14 cellular contexts compared by ENCODE assay signal in the genomic region with DNA sequence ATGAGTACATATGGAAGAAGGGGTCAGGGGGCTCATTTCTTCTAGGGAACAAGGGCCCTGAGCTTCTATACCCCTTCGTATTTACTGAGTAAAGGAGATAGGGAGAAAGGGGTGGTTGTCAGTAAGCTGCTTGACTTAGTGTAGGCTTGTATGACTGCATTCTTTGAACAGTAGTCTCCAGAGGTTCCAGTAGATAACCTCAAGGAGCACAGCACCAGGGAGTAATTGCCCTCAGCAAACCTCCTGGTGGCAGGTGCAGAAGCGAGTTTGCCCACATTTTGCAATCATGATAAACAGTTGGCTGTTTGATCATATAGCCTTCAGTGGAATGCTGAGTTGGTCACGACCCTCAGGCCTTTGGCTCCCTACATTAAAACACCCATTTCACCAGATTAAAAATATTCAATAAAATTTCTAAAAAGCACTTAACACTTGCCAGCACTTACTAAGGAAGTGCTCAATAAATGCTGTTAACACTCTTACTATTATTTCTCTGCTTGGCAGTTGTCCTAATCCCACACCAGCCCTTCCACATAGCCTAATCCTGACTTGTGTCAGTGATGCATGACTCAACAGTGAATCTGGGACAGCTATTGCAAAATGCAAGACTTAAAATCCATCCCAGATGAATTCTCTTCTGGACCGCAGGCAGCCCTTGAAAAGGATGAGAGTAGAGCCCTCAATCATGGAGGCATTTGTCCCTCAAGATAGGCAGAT. TPM values are rescaled to one million over a fixed set of nuclear protein-coding genes. Genes with fewer than 3 reads are reported as not detected.
DNase-seq lines count a peak whose midpoint lies in the region; ATAC-seq and TF ChIP-seq lines count a peak whose summit lies in the region.
"Had no signal": no experiment of that assay in that cellular context is flagged by ENCODE, and none has a peak within 500 bp of the region (broad histone marks: within the 10 kb centered on the region; RNA-seq: fewer than 3 reads in every experiment).

No MANE protein-coding gene starts in this region.

- H3K9me3 Mint-ChIP-seq in activated CD8-positive, alpha-beta memory T cell treated with anti-CD3 and anti-CD28 coated beads, Interleukin-2, amount 10 ng/mL, durations not matched to agents 7 days and 5 days (ENCODE audit: low read depth) = no peaks in the 10 kb centered on the region
- H3K9me3 Mint-ChIP-seq: mesothelial cell of epicardium had no signal

- TF ChIP-seq CTCF in esophagus squamous epithelium (IDR thresholded peaks at IDR 0.05) (no peak), GM10266 (IDR thresholded peaks at IDR 0.05; ENCODE audit: control insufficient read depth, insufficient read depth, low read depth, missing control alignments) (no peak)

- CTCF ChIA-PET in activated CD8-positive, alpha-beta memory T cell treated with anti-CD3 and anti-CD28 coated beads, Interleukin-2, amount 10 ng/mL, durations not matched to agents 7 days and 5 days (lab: Charles Lee) = interaction anchor here (0.7 kb wide), 1 partner anchor 142 kb away, joined by 3 read pairs; no protein-coding TSS in a partner anchor

- DNase-seq in EH (ENCODE audit: low read depth) (peak; percentile 92), NCI-H226 (peak; percentile 61), esophagus squamous epithelium (lab: John Stamatoyannopoulos, UW) (no peak), renal cortical epithelial cell (ENCODE audit: low read depth) (peak; percentile 54), GM10266 (ENCODE audit: extremely low spot score) (no peak), NCI-H1092 treated with DMSO at 0.1 percent for 48 hours (lab: John Stamatoyannopoulos, UW) (no peak)
- DNase-seq in activated CD8-positive, alpha-beta memory T cell treated with anti-CD3 and anti-CD28 coated beads, Interleukin-2, amount 10 ng/mL, durations not matched to agents 7 days and 5 days = no peak
- DNase-seq: activated CD4-positive, alpha-beta T cell treated with anti-CD3 and anti-CD28 coated beads for 4 hours; cortex of kidney; SJCRH30 had no signal

- no peak for TF ChIP-seq POLR2A in esophagus squamous epithelium (IDR thresholded peaks at IDR 0.05)

- H3K27ac ChIP-seq in esophagus squamous epithelium = peak overlapping the region in 3 of 4 donors; percentile 50 to 82 (median 76)
- H3K27ac ChIP-seq: SJCRH30 had no signal

- peaks cover 12% of the 10 kb centered on the region for H3K36me3 Mint-ChIP-seq in activated CD8-positive, alpha-beta memory T cell treated with anti-CD3 and anti-CD28 coated beads, Interleukin-2, amount 10 ng/mL, durations not matched to agents 7 days and 5 days

- ATAC-seq in activated CD8-positive, alpha-beta memory T cell treated with anti-CD3 and anti-CD28 coated beads, Interleukin-2, amount 10 ng/mL, durations not matched to agents 7 days and 5 days = no peak
- ATAC-seq in GM21526 (IDR thresholded peaks at IDR 0.05; ENCODE audit: low FRiP score, unreplicated experiment) = no peak
- ATAC-seq: K562 had no signal

- no peaks in the 10 kb centered on the region for H3K27me3 ChIP-seq in esophagus squamous epithelium
- H3K27me3 ChIP-seq: SJCRH30, uterus had no signal

- no peaks in the 10 kb centered on the region for H3K27me3 Mint-ChIP-seq in activated CD8-positive, alpha-beta memory T cell treated with anti-CD3 and anti-CD28 coated beads, Interleukin-2, amount 10 ng/mL, durations not matched to agents 7 days and 5 days

- 19 to 35% methylated on average over 4 of the region's 4 CpGs for WGBS in esophagus squamous epithelium, 2 donors

- no peak overlapping the region for H3K27ac Mint-ChIP-seq in activated CD8-positive, alpha-beta memory T cell treated with anti-CD3 and anti-CD28 coated beads, Interleukin-2, amount 10 ng/mL, durations not matched to agents 7 days and 5 days
- H3K27ac Mint-ChIP-seq: mesothelial cell of epicardium had no signal

- H3K4me3 Mint-ChIP-seq in activated CD8-positive, alpha-beta memory T cell treated with anti-CD3 and anti-CD28 coated beads, Interleukin-2, amount 10 ng/mL, durations not matched to agents 7 days and 5 days = no peak overlapping the region
- H3K4me3 Mint-ChIP-seq: mesothelial cell of epicardium had no signal

- H3K4me1 ChIP-seq in esophagus squamous epithelium = peaks cover 36 to 58% (median 41%) of the 10 kb centered on the region in 3 donors
- H3K4me1 ChIP-seq: SJCRH30, uterus had no signal

- peaks cover 28% of the 10 kb centered on the region for H3K4me1 Mint-ChIP-seq in activated CD8-positive, alpha-beta memory T cell treated with anti-CD3 and anti-CD28 coated beads, Interleukin-2, amount 10 ng/mL, durations not matched to agents 7 days and 5 days

- intact Hi-C loops in esophagus squamous epithelium (cut with DNase I) = loop anchor here (5.0 kb wide), 1 partner anchor 47 kb away; no protein-coding TSS in a partner anchor

- no peaks in the 10 kb centered on the region for H3K9me3 ChIP-seq in esophagus squamous epithelium
- H3K9me3 ChIP-seq: SJCRH30, uterus had no signal

- no peaks in the 10 kb centered on the region for H3K36me3 ChIP-seq in esophagus squamous epithelium
- H3K36me3 ChIP-seq: SJCRH30, uterus had no signal

- no peak overlapping the region for H3K4me3 ChIP-seq in esophagus squamous epithelium
- H3K4me3 ChIP-seq: K562, SJCRH30, uterus had no signal

RNA-seq across cellular contexts. Expression of gene DHRS4L2, which starts 3.7 kb away (rescaled TPM):
- 10 to 100 TPM in 3 of 4 donors, 1 to 10 TPM in 1; 9.4 to 35.6 (median 27.2) TPM for total RNA-seq in esophagus squamous epithelium
- 8.3 and 9.4 TPM in 2 replicates for total RNA-seq in renal cortical epithelial cell
- total RNA-seq in activated CD8-positive, alpha-beta memory T cell treated with anti-CD3 and anti-CD28 coated beads, Interleukin-2, amount 10 ng/mL, durations not matched to agents 7 days and 5 days = 10 to 100 TPM; 16.0 to 19.4 TPM

RNA-seq across cellular contexts. Expression of gene DHRS4, which starts 31.5 kb away (rescaled TPM):
- total RNA-seq in esophagus squamous epithelium = 10 to 100 TPM; 27.5 to 46.0 (median 38.0) TPM
- 31.3 and 34.6 TPM in 2 replicates for total RNA-seq in renal cortical epithelial cell
- 10 to 100 TPM; 15.5 to 20.7 TPM for total RNA-seq in activated CD8-positive, alpha-beta memory T cell treated with anti-CD3 and anti-CD28 coated beads, Interleukin-2, amount 10 ng/mL, durations not matched to agents 7 days and 5 days

Comparison
In these comparisons a context has a peak if more than half of its experiments do, and no peak if none do; other contexts are left out.
1. DNase-seq: peak in EH (single experiment), NCI-H226 (single experiment) and renal cortical epithelial cell (single experiment); none in esophagus squamous epithelium (single experiment), activated CD8-positive, alpha-beta memory T cell treated with anti-CD3 and anti-CD28 coated beads, Interleukin-2, amount 10 ng/mL, durations not matched to agents 7 days and 5 days (single experiment), GM10266 (single experiment) and NCI-H1092 treated with DMSO at 0.1 percent for 48 hours (single experiment).